Comparison of ENCODE assay signal across 8 cellular contexts in genomic region chr16:569445-570254, GRCh38. TPM values are rescaled to one million over a fixed set of nuclear protein-coding genes. Genes with fewer than 3 reads are reported as not detected.
DNase-seq lines count a peak whose midpoint lies in the region; ATAC-seq and TF ChIP-seq lines count a peak whose summit lies in the region.

PIGQ (plus strand) TSS chr16:569968; CDS start chr16:574075, 4,107 bp downstream.

- DNase-seq in GM12865 (ENCODE audit: low read depth) (peak; percentile 75), SK-MEL-5 (ENCODE audit: low read depth, low spot score) (peak; percentile 40), globus pallidus (ENCODE audit: low spot score) (peak; percentile 39), occipital lobe (lab: John Stamatoyannopoulos, UW) (peak; percentile 57), thoracic aorta (ENCODE audit: low spot score) (peak; percentile 52)
- peak; percentile 70 to 71 for DNase-seq in activated naive CD4-positive, alpha-beta T cell treated with anti-CD3 and anti-CD28 coated beads, Interleukin-2, amount 50 U/mL, for 72 hours (ENCODE audit: low spot score in 2 of 2)

- no peaks in the 10 kb centered on the region for H3K27me3 ChIP-seq in thoracic aorta (replicated peaks; ENCODE audit: insufficient read depth)

- in situ Hi-C loops in SK-MEL-5 (cut with HindIII; ENCODE audit: low pct_unique_long_range_greater_than_20kb, low sequenced_read_pairs), result no loop called here

- no peaks in the 10 kb centered on the region for H3K9me3 ChIP-seq in thoracic aorta

- H3K27ac ChIP-seq in thoracic aorta, result peak within 1 kb of the TSS; percentile 81 to 84

- H3K36me3 Mint-ChIP-seq in activated naive CD4-positive, alpha-beta T cell treated with anti-CD3 and anti-CD28 coated beads, Interleukin-2, amount 50 U/mL, for 72 hours, result no peaks in the 10 kb centered on the region

- TF ChIP-seq CTCF in GM12865 (IDR thresholded peaks at IDR 0.05; ENCODE audit: insufficient read depth, low read depth, low read length, missing control alignments) (no peak), thoracic aorta (IDR thresholded peaks at IDR 0.05) (no peak)

- ATAC-seq in HG03135 (IDR thresholded peaks at IDR 0.05; ENCODE audit: unreplicated experiment), result peak; percentile 34
- ATAC-seq in activated naive CD4-positive, alpha-beta T cell treated with anti-CD3 and anti-CD28 coated beads, Interleukin-2, amount 50 U/mL, for 72 hours, result peak; percentile 65 to 81
- ATAC-seq in thoracic aorta (ENCODE audit: insufficient number of reproducible peaks, low FRiP score, low read depth), result no peak
- no peak for ATAC-seq in GM18517 (IDR thresholded peaks at IDR 0.05; ENCODE audit: unreplicated experiment)

- H3K4me1 ChIP-seq in thoracic aorta (ENCODE audit: control insufficient read depth in 1 of 2, low read depth in 2 of 2), result peaks cover 24 to 43% of the 10 kb centered on the region in 2 donors

- H3K4me3 ChIP-seq in GM12865 (ENCODE audit: low read depth, low read length) (peak within 1 kb of the TSS; percentile 77), thoracic aorta (peak within 1 kb of the TSS; percentile 95)

- no peaks in the 10 kb centered on the region for H3K9me3 Mint-ChIP-seq in activated naive CD4-positive, alpha-beta T cell treated with anti-CD3 and anti-CD28 coated beads, Interleukin-2, amount 50 U/mL, for 72 hours

- H3K36me3 ChIP-seq in thoracic aorta, result no peaks in the 10 kb centered on the region

- H3K27ac Mint-ChIP-seq in activated naive CD4-positive, alpha-beta T cell treated with anti-CD3 and anti-CD28 coated beads, Interleukin-2, amount 50 U/mL, for 72 hours, result peak within 1 kb of the TSS; percentile 86 to 97

RNA-seq across cellular contexts. Expression of gene PIGQ, which starts in this region (rescaled TPM):
- 24.5 and 24.7 TPM in 2 replicates for total RNA-seq in SK-MEL-5 (2014; rRNA removed; shearing (Covaris generic))
- 46.5 and 49.6 TPM in 2 replicates for polyA plus RNA-seq in SK-MEL-5 (2015; cell fraction: cytosol; rRNA removed)
- 118 and 121 TPM in 2 replicates for polyA plus RNA-seq in SK-MEL-5 (2015; cell fraction: nucleus; rRNA removed)
- total RNA-seq in activated naive CD4-positive, alpha-beta T cell treated with anti-CD3 and anti-CD28 coated beads, Interleukin-2, amount 50 U/mL, for 72 hours, result 10 to 100 TPM; 21.9 to 24.2 TPM
- total RNA-seq in occipital lobe, result 18.1 TPM
- 10 to 100 TPM; 54.2 to 80.1 TPM for total RNA-seq in thoracic aorta

Comparison
In these comparisons a context has a peak if more than half of its experiments do, and no peak if none do; other contexts are left out.
1. ATAC-seq: peak in HG03135 (single experiment) and activated naive CD4-positive, alpha-beta T cell treated with anti-CD3 and anti-CD28 coated beads, Interleukin-2, amount 50 U/mL, for 72 hours (2 of 2); none in thoracic aorta (single experiment) and GM18517 (single experiment).
2. Peak in every context shown above with its lines, with median percentiles within 50 percentile points of each other: DNase-seq.